Comparison of ENCODE assay signal across 8 cellular contexts in the genomic region with DNA sequence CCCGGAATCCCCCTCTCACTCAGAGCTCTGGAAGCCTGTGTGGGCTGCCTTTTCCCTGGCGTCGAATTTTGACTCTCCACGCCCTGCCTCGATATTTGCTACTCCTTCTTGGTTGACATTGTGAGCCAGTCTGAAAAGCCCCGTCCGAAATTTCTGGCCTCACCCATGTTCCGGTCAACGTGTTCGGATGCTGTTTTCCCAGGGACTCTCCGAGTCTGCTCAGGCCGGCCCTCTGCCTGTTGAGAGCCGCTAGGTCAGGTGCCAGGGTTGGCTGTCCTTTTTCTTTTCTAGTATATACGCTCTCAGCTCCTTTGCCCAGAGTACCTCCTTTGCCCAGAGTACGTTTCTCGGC. TPM values are rescaled to one million over a fixed set of nuclear protein-coding genes. Genes with fewer than 3 reads are reported as not detected.
DNase-seq lines count a peak whose midpoint lies in the region; ATAC-seq and TF ChIP-seq lines count a peak whose summit lies in the region.

No MANE protein-coding gene starts in this region.

- peak overlapping the region; percentile 19 for H2AFZ ChIP-seq in ACC112 (ENCODE audit: low read length, unreplicated experiment)

- TF ChIP-seq CTCF in epithelial cell of esophagus (IDR thresholded peaks at IDR 0.05; ENCODE audit: insufficient read depth, low read depth, low read length, missing control alignments), result peak; percentile 59
- TF ChIP-seq CTCF in upper lobe of left lung (IDR thresholded peaks at IDR 0.05), result peak; percentile 32 to 52 (median 47)

- H3K79me2 ChIP-seq in ACC112 (ENCODE audit: control insufficient read depth, insufficient read depth, low read length, unreplicated experiment), result peaks cover 34% of the 10 kb centered on the region

- H3K36me3 ChIP-seq in ACC112 (ENCODE audit: insufficient read depth, low read length) (no peaks in the 10 kb centered on the region), mesodermal cell (ENCODE audit: control insufficient read depth, insufficient read depth, low read length) (peaks cover 6% of the 10 kb centered on the region), upper lobe of left lung (no peaks in the 10 kb centered on the region)

- H3K27ac ChIP-seq in ACC112 (ENCODE audit: low read depth, low read length) (peak overlapping the region; percentile 13; the same call in 1 of the 2 replicates), mesodermal cell (ENCODE audit: low read depth, low read length, severe bottlenecking) (no peak overlapping the region), upper lobe of left lung (peak overlapping the region; percentile 88 to 94 (median 94))

- H3K4me1 ChIP-seq in ACC112 (ENCODE audit: control insufficient read depth, insufficient read depth, low read length, unreplicated experiment) (peaks cover 18% of the 10 kb centered on the region), mesodermal cell (ENCODE audit: control insufficient read depth, insufficient read depth, low read length, poor library complexity, severe bottlenecking) (no peaks in the 10 kb centered on the region), upper lobe of left lung (peaks cover 13 to 22% (median 14%) of the 10 kb centered on the region in 4 donors)

- DNase-seq in HK-2 (ENCODE audit: unreplicated experiment), result peak; percentile 35
- DNase-seq in epithelial cell of esophagus (ENCODE audit: low read depth), result peak; percentile 50
- peak in 1 of 2 donors; percentile 73 for DNase-seq in upper lobe of left lung

- peak; percentile 78 for ATAC-seq in SK-N-SH treated with all-trans-retinoic acid at 6 μM for 48 hours
- peak; percentile 39 to 67 for ATAC-seq in upper lobe of left lung (ENCODE audit: low FRiP score in 2 of 2)
- no peak for ATAC-seq in HG03095 (IDR thresholded peaks at IDR 0.05; ENCODE audit: unreplicated experiment)

- TF ChIP-seq POLR2A in upper lobe of left lung (IDR thresholded peaks at IDR 0.05), result no peak

- H3K27me3 ChIP-seq in ACC112 (ENCODE audit: insufficient read depth, low read length) (no peaks in the 10 kb centered on the region), upper lobe of left lung (no peaks in the 10 kb centered on the region)

- WGBS in mesodermal cell (ENCODE audit: insufficient coverage in 2 of 2), 2 experiments, result 0 to 1% methylated on average over 16 of the region's 16 CpGs
- 4 to 6% methylated on average over 16 of the region's 16 CpGs for WGBS in upper lobe of left lung, 2 donors

- H3K4me3 ChIP-seq in ACC112 (ENCODE audit: low read depth, low read length), result peak overlapping the region; percentile 79
- peak overlapping the region; percentile 90 for H3K4me3 ChIP-seq in GM08714 (ENCODE audit: low read length)
- H3K4me3 ChIP-seq in epithelial cell of esophagus (ENCODE audit: low read length), result peak overlapping the region; percentile 79
- peak overlapping the region; percentile 77 for H3K4me3 ChIP-seq in mesodermal cell (ENCODE audit: extremely low read depth, insufficient read depth, low read length, poor library complexity, severe bottlenecking)
- peak overlapping the region; percentile 70 to 93 (median 85) for H3K4me3 ChIP-seq in upper lobe of left lung

- H3K9me3 ChIP-seq in mesodermal cell (ENCODE audit: control insufficient read depth, low read length) (no peaks in the 10 kb centered on the region), upper lobe of left lung (no peaks in the 10 kb centered on the region)

- TF ChIP-seq EP300 in upper lobe of left lung (IDR thresholded peaks at IDR 0.05), result no peak

TF ChIP-seq in SK-N-SH treated with all-trans-retinoic acid at 6 μM for 48 hours, 23 proteins besides CTCF, POLR2A, EP300 and RAD21:
- TF ChIP-seq ZNF8 (CRISPR knock-in tag; IDR thresholded peaks at IDR 0.05), result no peak
- TF ChIP-seq CSDC2 (CRISPR knock-in tag; IDR thresholded peaks at IDR 0.05), result no peak
- TF ChIP-seq SNAI2 (CRISPR knock-in tag; IDR thresholded peaks at IDR 0.05), result no peak
- no peak for TF ChIP-seq OSR1 (CRISPR knock-in tag; IDR thresholded peaks at IDR 0.05)
- no peak for TF ChIP-seq ZFP3 (CRISPR knock-in tag; IDR thresholded peaks at IDR 0.05)

RNA-seq across cellular contexts. Expression of a gene that starts 6.8 kb away (rescaled TPM):
- polyA plus RNA-seq in mesodermal cell (2013, experiment 1 of 2), result 5.2 TPM
- 3.9 TPM for polyA plus RNA-seq in mesodermal cell (2013, experiment 2 of 2)
- total RNA-seq in upper lobe of left lung, result 10 to 100 TPM in 5 of 6 donors, 1 to 10 TPM in 1; 9.6 to 33.2 (median 17.4) TPM
